ENCODE assay signal across 33 cellular contexts in genomic region chr3:71138410-71138809, GRCh38.
"Had no signal": no experiment of that assay in that cellular context is flagged by ENCODE, and none has a peak within 500 bp of the region (broad histone marks: within the 10 kb centered on the region; RNA-seq: fewer than 3 reads in every experiment).

No MANE protein-coding gene starts in this region.

- H3K27me3 Mint-ChIP-seq: activated B cell treated with CpG ODN at 0.5 μM for 24 hours; activated CD8-positive, alpha-beta T cell treated with anti-CD3 and anti-CD28 coated beads for 36 hours; activated naive CD4-positive, alpha-beta T cell treated with anti-CD3 and anti-CD28 coated beads, Interleukin-2, amount 50 U/mL, for 24 hours; activated naive CD8-positive, alpha-beta T cell treated with anti-CD3 and anti-CD28 coated beads for 36 hours; activated naive CD8-positive, alpha-beta T cell treated with anti-CD3 and anti-CD28 coated beads, Interleukin-2, amount 50 U/mL, for 24 hours had no signal

- H3K4me3 Mint-ChIP-seq: activated B cell treated with CpG ODN at 0.5 μM for 24 hours; activated CD8-positive, alpha-beta T cell treated with anti-CD3 and anti-CD28 coated beads for 36 hours; activated naive CD4-positive, alpha-beta T cell treated with anti-CD3 and anti-CD28 coated beads for 36 hours; activated naive CD4-positive, alpha-beta T cell treated with anti-CD3 and anti-CD28 coated beads, Interleukin-2, amount 50 U/mL, for 24 hours; activated naive CD8-positive, alpha-beta T cell treated with anti-CD3 and anti-CD28 coated beads for 36 hours; activated naive CD8-positive, alpha-beta T cell treated with anti-CD3 and anti-CD28 coated beads, Interleukin-2, amount 50 U/mL, for 24 hours; activated T-helper 1 cell treated with anti-CD3 and anti-CD28 coated beads, Interleukin-12 subunit alpha, Interleukin-12 subunit beta, Interleukin-2, Interleukin-4 antibody, amounts not matched to agents 30 ng/mL and 10 ng/mL and 1 ng/mL, durations not matched to agents 14 hours and 24 hours and 36 hours; T-helper 2 cell treated with Interferon-gamma antibody and Interleukin-4, amounts not matched to agents 5 μg/mL and 100 μg/mL, for 36 hours had no signal

- DNase-seq: activated B cell treated with CpG ODN at 0.5 μM for 24 hours; activated CD4-positive, alpha-beta T cell treated with anti-CD3 and anti-CD28 coated beads for 48 hours; activated CD4-positive, alpha-beta T cell treated with anti-CD3 and anti-CD28 coated beads, Interleukin-2, amount 50 U/mL, for 1 hour; activated CD4-positive, alpha-beta T cell treated with anti-CD3 and anti-CD28 coated beads, Interleukin-2, amount 50 U/mL, for 48 hours; activated CD8-positive, alpha-beta memory T cell treated with anti-CD3 and anti-CD28 coated beads for 24 hours; activated CD8-positive, alpha-beta T cell treated with anti-CD3 and anti-CD28 coated beads for 36 hours; activated effector memory CD4-positive, alpha-beta T cell treated with anti-CD3 and anti-CD28 coated beads, Interleukin-2, amount 50 U/mL, for 16 hours; activated naive CD4-positive, alpha-beta T cell treated with anti-CD3 and anti-CD28 coated beads for 36 hours; activated naive CD8-positive, alpha-beta T cell treated with anti-CD3 and anti-CD28 coated beads for 36 hours; activated naive CD8-positive, alpha-beta T cell treated with anti-CD3 and anti-CD28 coated beads, Interleukin-2, amount 50 U/mL, for 24 hours; activated T-cell treated with anti-CD3 and anti-CD28 coated beads, Interleukin-2, amount 50 U/mL, for 48 hours; adrenal gland; aorta; body of pancreas; central memory CD4-positive, alpha-beta T cell; cerebellar nuclear complex; colonic mucosa; effector CD8-positive, alpha-beta T cell; esophagus squamous epithelium; foreskin melanocyte; heart right ventricle; T1000; WERI-Rb-1 had no signal

- ATAC-seq: activated CD4-positive, CD25-positive, alpha-beta regulatory T cell treated with anti-CD3 and anti-CD28 coated beads, Interleukin-2, amount 50 U/mL, for 24 hours; activated CD8-positive, alpha-beta T cell treated with anti-CD3 and anti-CD28 coated beads for 36 hours; activated naive CD8-positive, alpha-beta T cell treated with anti-CD3 and anti-CD28 coated beads, Interleukin-2, amount 50 U/mL, for 24 hours; body of pancreas; gastroesophageal sphincter; heart right ventricle had no signal

- H3K27ac Mint-ChIP-seq: activated CD8-positive, alpha-beta T cell treated with anti-CD3 and anti-CD28 coated beads for 36 hours; activated naive CD4-positive, alpha-beta T cell treated with anti-CD3 and anti-CD28 coated beads for 36 hours; activated T-helper 1 cell treated with anti-CD3 and anti-CD28 coated beads, Interleukin-12 subunit alpha, Interleukin-12 subunit beta, Interleukin-2, Interleukin-4 antibody, amounts not matched to agents 30 ng/mL and 10 ng/mL and 1 ng/mL, durations not matched to agents 14 hours and 24 hours and 36 hours; activated T-helper 2 cell treated with anti-CD3 and anti-CD28 coated beads, Interferon-gamma antibody, Interleukin-2, Interleukin-4, amounts not matched to agents 10 μg/mL and 5 μg/mL and 100 μg/mL, durations not matched to agents 14 hours and 24 hours and 36 hours; T-helper 2 cell treated with Interferon-gamma antibody and Interleukin-4, amounts not matched to agents 5 μg/mL and 100 μg/mL, for 36 hours had no signal

- H3K36me3 ChIP-seq: adrenal gland, colonic mucosa, esophagus squamous epithelium, gastroesophageal sphincter, heart right ventricle, WERI-Rb-1 had no signal

- H3K27me3 ChIP-seq: adrenal gland, body of pancreas, colonic mucosa, esophagus squamous epithelium, gastroesophageal sphincter, heart right ventricle, hepatocyte had no signal

- FAIRE-seq: endometrium, endothelial cell of umbilical vein had no signal

- H3K9me3 ChIP-seq: adrenal gland, body of pancreas, colonic mucosa, esophagus squamous epithelium, gastroesophageal sphincter, heart right ventricle had no signal

- H3K27ac ChIP-seq: adrenal gland, body of pancreas, colonic mucosa, epithelial cell of prostate, esophagus squamous epithelium, gastroesophageal sphincter, heart right ventricle, hepatocyte, WERI-Rb-1 had no signal

- H3K4me3 ChIP-seq: adrenal gland, body of pancreas, colonic mucosa, esophagus squamous epithelium, gastroesophageal sphincter, heart right ventricle, hepatocyte had no signal

- H3K9me3 Mint-ChIP-seq: activated B cell treated with CpG ODN at 0.5 μM for 24 hours; activated naive CD4-positive, alpha-beta T cell treated with anti-CD3 and anti-CD28 coated beads for 36 hours; activated T-helper 1 cell treated with anti-CD3 and anti-CD28 coated beads, Interleukin-12 subunit alpha, Interleukin-12 subunit beta, Interleukin-2, Interleukin-4 antibody, amounts not matched to agents 30 ng/mL and 10 ng/mL and 1 ng/mL, durations not matched to agents 14 hours and 24 hours and 36 hours; activated T-helper 2 cell treated with anti-CD3 and anti-CD28 coated beads, Interferon-gamma antibody, Interleukin-2, Interleukin-4, amounts not matched to agents 10 μg/mL and 5 μg/mL and 100 μg/mL, durations not matched to agents 14 hours and 24 hours and 36 hours; T-helper 2 cell treated with Interferon-gamma antibody and Interleukin-4, amounts not matched to agents 5 μg/mL and 100 μg/mL, for 36 hours had no signal
